1 cellular context compared by ENCODE assay signal in the genomic region with DNA sequence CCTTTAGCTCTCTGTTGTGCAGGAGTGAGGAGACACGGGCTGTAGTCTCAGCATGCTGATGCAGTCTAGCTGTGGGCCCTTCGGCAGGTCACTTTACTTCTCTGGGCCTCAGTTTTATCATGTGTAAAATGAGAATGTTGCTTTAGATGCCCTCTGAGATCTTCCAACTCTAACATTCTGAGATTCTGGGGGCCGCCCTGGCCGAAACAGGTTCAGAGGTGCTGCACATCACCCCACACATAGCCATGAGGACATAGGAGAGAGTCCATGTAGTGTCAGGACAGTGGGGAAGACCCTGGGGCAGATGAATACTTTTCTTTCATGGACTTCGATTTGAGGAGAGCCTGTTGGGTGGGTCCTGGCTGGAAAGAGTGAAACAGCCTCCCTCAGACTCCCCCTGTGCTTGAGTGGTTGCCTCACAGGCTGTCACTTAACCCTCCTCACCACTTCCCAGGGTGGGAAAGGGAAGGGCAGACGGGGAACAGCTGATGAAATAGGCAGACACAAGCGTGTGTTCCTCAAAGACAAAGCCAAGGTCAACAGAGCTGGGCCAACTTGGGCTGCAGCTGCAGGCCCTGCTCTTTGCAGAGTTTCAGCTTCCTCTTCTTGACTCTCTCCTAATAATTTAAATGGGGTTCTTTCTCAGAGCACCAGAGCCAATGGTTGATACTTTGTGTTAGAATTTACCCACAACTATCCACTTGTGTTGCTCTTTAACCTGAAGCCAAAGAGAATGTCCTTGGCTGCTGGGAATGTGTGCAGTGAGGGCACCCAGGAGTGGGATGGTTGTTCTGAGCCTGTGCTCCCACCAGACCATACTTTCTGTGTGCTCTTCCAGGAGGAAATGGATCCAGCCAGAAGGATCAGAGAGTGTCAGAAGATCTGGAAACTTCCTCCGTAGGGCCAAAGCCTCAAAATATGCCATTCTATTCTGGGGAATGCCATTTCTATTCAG.
TF ChIP-seq lines count a peak whose summit lies in the region.

No MANE protein-coding gene starts in this region.

TF ChIP-seq in HepG2, 621 proteins besides CTCF, POLR2A, EP300 and RAD21 (continued from another document):
- TF ChIP-seq JARID2 (CRISPR knock-in tag; IDR thresholded peaks at IDR 0.05; ENCODE audit: insufficient replicate concordance), result no peak
- no peak for TF ChIP-seq MTF1 (CRISPR knock-in tag; IDR thresholded peaks at IDR 0.05)
- no peak; the same call in 1 of the 2 replicates for TF ChIP-seq ZBTB38 (CRISPR knock-in tag; IDR thresholded peaks at IDR 0.05)
- TF ChIP-seq, protein P1, sequence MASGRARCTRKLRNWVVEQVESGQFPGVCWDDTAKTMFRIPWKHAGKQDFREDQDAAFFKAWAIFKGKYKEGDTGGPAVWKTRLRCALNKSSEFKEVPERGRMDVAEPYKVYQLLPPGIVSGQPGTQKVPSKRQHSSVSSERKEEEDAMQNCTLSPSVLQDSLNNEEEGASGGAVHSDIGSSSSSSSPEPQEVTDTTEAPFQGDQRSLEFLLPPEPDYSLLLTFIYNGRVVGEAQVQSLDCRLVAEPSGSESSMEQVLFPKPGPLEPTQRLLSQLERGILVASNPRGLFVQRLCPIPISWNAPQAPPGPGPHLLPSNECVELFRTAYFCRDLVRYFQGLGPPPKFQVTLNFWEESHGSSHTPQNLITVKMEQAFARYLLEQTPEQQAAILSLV (CRISPR knock-in tag; IDR thresholded peaks at IDR 0.05; ENCODE audit: borderline replicate concordance), result no peak; the same call in 1 of the 2 replicates
- no peak for TF ChIP-seq NCOA1 (CRISPR knock-in tag; IDR thresholded peaks at IDR 0.05)
- no peak; the same call in 1 of the 2 replicates for TF ChIP-seq ATF7-NPFF (CRISPR knock-in tag; IDR thresholded peaks at IDR 0.05; ENCODE audit: low read depth)
- TF ChIP-seq RORA (CRISPR knock-in tag; IDR thresholded peaks at IDR 0.05), result no peak
- TF ChIP-seq EEA1 (CRISPR knock-in tag; IDR thresholded peaks at IDR 0.05; ENCODE audit: borderline replicate concordance), result no peak
- TF ChIP-seq STAT5B (CRISPR knock-in tag; IDR thresholded peaks at IDR 0.05), result no peak
- TF ChIP-seq, protein P2, sequence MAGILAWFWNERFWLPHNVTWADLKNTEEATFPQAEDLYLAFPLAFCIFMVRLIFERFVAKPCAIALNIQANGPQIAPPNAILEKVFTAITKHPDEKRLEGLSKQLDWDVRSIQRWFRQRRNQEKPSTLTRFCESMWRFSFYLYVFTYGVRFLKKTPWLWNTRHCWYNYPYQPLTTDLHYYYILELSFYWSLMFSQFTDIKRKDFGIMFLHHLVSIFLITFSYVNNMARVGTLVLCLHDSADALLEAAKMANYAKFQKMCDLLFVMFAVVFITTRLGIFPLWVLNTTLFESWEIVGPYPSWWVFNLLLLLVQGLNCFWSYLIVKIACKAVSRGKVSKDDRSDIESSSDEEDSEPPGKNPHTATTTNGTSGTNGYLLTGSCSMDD (CRISPR knock-in tag; IDR thresholded peaks at IDR 0.05), result no peak
- no peak for TF ChIP-seq NKX3-1 (CRISPR knock-in tag; IDR thresholded peaks at IDR 0.05)
- TF ChIP-seq, protein P3, sequence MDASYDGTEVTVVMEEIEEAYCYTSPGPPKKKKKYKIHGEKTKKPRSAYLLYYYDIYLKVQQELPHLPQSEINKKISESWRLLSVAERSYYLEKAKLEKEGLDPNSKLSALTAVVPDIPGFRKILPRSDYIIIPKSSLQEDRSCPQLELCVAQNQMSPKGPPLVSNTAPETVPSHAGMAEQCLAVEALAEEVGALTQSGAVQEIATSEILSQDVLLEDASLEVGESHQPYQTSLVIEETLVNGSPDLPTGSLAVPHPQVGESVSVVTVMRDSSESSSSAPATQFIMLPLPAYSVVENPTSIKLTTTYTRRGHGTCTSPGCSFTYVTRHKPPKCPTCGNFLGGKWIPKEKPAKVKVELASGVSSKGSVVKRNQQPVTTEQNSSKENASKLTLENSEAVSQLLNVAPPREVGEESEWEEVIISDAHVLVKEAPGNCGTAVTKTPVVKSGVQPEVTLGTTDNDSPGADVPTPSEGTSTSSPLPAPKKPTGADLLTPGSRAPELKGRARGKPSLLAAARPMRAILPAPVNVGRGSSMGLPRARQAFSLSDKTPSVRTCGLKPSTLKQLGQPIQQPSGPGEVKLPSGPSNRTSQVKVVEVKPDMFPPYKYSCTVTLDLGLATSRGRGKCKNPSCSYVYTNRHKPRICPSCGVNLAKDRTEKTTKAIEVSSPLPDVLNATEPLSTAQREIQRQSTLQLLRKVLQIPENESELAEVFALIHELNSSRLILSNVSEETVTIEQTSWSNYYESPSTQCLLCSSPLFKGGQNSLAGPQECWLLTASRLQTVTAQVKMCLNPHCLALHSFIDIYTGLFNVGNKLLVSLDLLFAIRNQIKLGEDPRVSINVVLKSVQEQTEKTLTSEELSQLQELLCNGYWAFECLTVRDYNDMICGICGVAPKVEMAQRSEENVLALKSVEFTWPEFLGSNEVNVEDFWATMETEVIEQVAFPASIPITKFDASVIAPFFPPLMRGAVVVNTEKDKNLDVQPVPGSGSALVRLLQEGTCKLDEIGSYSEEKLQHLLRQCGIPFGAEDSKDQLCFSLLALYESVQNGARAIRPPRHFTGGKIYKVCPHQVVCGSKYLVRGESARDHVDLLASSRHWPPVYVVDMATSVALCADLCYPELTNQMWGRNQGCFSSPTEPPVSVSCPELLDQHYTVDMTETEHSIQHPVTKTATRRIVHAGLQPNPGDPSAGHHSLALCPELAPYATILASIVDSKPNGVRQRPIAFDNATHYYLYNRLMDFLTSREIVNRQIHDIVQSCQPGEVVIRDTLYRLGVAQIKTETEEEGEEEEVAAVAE (CRISPR knock-in tag; IDR thresholded peaks at IDR 0.05; ENCODE audit: borderline replicate concordance), result no peak
- TF ChIP-seq, protein P4, sequence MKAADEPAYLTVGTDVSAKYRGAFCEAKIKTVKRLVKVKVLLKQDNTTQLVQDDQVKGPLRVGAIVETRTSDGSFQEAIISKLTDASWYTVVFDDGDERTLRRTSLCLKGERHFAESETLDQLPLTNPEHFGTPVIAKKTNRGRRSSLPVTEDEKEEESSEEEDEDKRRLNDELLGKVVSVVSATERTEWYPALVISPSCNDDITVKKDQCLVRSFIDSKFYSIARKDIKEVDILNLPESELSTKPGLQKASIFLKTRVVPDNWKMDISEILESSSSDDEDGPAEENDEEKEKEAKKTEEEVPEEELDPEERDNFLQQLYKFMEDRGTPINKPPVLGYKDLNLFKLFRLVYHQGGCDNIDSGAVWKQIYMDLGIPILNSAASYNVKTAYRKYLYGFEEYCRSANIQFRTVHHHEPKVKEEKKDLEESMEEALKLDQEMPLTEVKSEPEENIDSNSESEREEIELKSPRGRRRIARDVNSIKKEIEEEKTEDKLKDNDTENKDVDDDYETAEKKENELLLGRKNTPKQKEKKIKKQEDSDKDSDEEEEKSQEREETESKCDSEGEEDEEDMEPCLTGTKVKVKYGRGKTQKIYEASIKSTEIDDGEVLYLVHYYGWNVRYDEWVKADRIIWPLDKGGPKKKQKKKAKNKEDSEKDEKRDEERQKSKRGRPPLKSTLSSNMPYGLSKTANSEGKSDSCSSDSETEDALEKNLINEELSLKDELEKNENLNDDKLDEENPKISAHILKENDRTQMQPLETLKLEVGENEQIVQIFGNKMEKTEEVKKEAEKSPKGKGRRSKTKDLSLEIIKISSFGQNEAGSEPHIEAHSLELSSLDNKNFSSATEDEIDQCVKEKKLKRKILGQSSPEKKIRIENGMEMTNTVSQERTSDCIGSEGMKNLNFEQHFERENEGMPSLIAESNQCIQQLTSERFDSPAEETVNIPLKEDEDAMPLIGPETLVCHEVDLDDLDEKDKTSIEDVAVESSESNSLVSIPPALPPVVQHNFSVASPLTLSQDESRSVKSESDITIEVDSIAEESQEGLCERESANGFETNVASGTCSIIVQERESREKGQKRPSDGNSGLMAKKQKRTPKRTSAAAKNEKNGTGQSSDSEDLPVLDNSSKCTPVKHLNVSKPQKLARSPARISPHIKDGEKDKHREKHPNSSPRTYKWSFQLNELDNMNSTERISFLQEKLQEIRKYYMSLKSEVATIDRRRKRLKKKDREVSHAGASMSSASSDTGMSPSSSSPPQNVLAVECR (CRISPR knock-in tag; IDR thresholded peaks at IDR 0.05; ENCODE audit: borderline replicate concordance), result peak; percentile 46; the same call in 1 of the 2 replicates
- no peak for TF ChIP-seq ZNF333 (CRISPR knock-in tag; IDR thresholded peaks at IDR 0.05; ENCODE audit: borderline replicate concordance)
- no peak for TF ChIP-seq ZNF878 (CRISPR knock-in tag; IDR thresholded peaks at IDR 0.05)
- TF ChIP-seq, protein P5, sequence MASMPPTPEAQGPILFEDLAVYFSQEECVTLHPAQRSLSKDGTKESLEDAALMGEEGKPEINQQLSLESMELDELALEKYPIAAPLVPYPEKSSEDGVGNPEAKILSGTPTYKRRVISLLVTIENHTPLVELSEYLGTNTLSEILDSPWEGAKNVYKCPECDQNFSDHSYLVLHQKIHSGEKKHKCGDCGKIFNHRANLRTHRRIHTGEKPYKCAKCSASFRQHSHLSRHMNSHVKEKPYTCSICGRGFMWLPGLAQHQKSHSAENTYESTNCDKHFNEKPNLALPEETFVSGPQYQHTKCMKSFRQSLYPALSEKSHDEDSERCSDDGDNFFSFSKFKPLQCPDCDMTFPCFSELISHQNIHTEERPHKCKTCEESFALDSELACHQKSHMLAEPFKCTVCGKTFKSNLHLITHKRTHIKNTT (CRISPR knock-in tag; IDR thresholded peaks at IDR 0.05), result no peak
- TF ChIP-seq, protein P6, sequence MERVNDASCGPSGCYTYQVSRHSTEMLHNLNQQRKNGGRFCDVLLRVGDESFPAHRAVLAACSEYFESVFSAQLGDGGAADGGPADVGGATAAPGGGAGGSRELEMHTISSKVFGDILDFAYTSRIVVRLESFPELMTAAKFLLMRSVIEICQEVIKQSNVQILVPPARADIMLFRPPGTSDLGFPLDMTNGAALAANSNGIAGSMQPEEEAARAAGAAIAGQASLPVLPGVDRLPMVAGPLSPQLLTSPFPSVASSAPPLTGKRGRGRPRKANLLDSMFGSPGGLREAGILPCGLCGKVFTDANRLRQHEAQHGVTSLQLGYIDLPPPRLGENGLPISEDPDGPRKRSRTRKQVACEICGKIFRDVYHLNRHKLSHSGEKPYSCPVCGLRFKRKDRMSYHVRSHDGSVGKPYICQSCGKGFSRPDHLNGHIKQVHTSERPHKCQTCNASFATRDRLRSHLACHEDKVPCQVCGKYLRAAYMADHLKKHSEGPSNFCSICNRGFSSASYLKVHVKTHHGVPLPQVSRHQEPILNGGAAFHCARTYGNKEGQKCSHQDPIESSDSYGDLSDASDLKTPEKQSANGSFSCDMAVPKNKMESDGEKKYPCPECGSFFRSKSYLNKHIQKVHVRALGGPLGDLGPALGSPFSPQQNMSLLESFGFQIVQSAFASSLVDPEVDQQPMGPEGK (CRISPR knock-in tag; IDR thresholded peaks at IDR 0.05), result peak; percentile 45; the same call in 1 of the 2 replicates
- no peak for TF ChIP-seq POLR2G (IDR thresholded peaks at IDR 0.05; ENCODE audit: low read depth, low read length)
- TF ChIP-seq, protein P7, sequence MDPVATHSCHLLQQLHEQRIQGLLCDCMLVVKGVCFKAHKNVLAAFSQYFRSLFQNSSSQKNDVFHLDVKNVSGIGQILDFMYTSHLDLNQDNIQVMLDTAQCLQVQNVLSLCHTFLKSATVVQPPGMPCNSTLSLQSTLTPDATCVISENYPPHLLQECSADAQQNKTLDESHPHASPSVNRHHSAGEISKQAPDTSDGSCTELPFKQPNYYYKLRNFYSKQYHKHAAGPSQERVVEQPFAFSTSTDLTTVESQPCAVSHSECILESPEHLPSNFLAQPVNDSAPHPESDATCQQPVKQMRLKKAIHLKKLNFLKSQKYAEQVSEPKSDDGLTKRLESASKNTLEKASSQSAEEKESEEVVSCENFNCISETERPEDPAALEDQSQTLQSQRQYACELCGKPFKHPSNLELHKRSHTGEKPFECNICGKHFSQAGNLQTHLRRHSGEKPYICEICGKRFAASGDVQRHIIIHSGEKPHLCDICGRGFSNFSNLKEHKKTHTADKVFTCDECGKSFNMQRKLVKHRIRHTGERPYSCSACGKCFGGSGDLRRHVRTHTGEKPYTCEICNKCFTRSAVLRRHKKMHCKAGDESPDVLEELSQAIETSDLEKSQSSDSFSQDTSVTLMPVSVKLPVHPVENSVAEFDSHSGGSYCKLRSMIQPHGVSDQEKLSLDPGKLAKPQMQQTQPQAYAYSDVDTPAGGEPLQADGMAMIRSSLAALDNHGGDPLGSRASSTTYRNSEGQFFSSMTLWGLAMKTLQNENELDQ (CRISPR knock-in tag; IDR thresholded peaks at IDR 0.05; ENCODE audit: borderline replicate concordance), result no peak
- no peak for TF ChIP-seq ZNF773 (CRISPR knock-in tag; IDR thresholded peaks at IDR 0.05; ENCODE audit: borderline replicate concordance)
- TF ChIP-seq, protein P8, sequence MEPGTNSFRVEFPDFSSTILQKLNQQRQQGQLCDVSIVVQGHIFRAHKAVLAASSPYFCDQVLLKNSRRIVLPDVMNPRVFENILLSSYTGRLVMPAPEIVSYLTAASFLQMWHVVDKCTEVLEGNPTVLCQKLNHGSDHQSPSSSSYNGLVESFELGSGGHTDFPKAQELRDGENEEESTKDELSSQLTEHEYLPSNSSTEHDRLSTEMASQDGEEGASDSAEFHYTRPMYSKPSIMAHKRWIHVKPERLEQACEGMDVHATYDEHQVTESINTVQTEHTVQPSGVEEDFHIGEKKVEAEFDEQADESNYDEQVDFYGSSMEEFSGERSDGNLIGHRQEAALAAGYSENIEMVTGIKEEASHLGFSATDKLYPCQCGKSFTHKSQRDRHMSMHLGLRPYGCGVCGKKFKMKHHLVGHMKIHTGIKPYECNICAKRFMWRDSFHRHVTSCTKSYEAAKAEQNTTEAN (CRISPR knock-in tag; conservative IDR thresholded peaks at IDR 0.05), result no peak
- TF ChIP-seq ZFX (CRISPR knock-in tag; IDR thresholded peaks at IDR 0.05; ENCODE audit: low read depth), result 0 out of 2 replicates have a peak, but pooled peaks have one; percentile 11
